ENCODE assay signal across 9 cellular contexts in genomic region chr3:123258811-123259420, GRCh38. TPM values are rescaled to one million over a fixed set of nuclear protein-coding genes. Genes with fewer than 3 reads are reported as not detected.
A peak's percentile ranks its signal among the peaks of the same experiment; 100 is the strongest.
DNase-seq lines count a peak whose midpoint lies in the region; ATAC-seq and TF ChIP-seq lines count a peak whose summit lies in the region.
"Had no signal": no experiment of that assay in that cellular context is flagged by ENCODE, and none has a peak within 500 bp of the region (broad histone marks: within the 10 kb centered on the region; RNA-seq: fewer than 3 reads in every experiment).

No MANE protein-coding gene starts in this region.

- H3K4me3 Mint-ChIP-seq in activated T-cell treated with anti-CD3 and anti-CD28 coated beads, Interleukin-2, amount 50 U/mL, for 72 hours = no peak overlapping the region
- H3K4me3 Mint-ChIP-seq in activated T-cell treated with anti-CD3 and anti-CD28 coated beads, Interleukin-2, amount 50 U/mL, for 4 hours = no peak overlapping the region
- H3K4me3 Mint-ChIP-seq: activated naive CD8-positive, alpha-beta T cell had no signal

- H3K27me3 Mint-ChIP-seq in activated T-cell treated with anti-CD3 and anti-CD28 coated beads, Interleukin-2, amount 50 U/mL, for 72 hours (ENCODE audit: low read depth) = no peaks in the 10 kb centered on the region
- no peaks in the 10 kb centered on the region for H3K27me3 Mint-ChIP-seq in activated T-cell treated with anti-CD3 and anti-CD28 coated beads, Interleukin-2, amount 50 U/mL, for 4 hours (ENCODE audit: low read depth)
- H3K27me3 Mint-ChIP-seq: activated naive CD8-positive, alpha-beta T cell had no signal

- DNase-seq in activated T-cell treated with anti-CD3 and anti-CD28 coated beads, Interleukin-2, amount 50 U/mL, for 72 hours = no peak
- DNase-seq in activated T-cell treated with anti-CD3 and anti-CD28 coated beads, Interleukin-2, amount 50 U/mL, for 4 hours = no peak
- DNase-seq in NCI-H1694 treated with DMSO at 0.1 percent for 48 hours (lab: John Stamatoyannopoulos, UW) (peak; percentile 86), left ventricle myocardium superior (no peak), stromal cell of bone marrow (ENCODE audit: low read depth) (peak; percentile 52), NK-92 (lab: John Stamatoyannopoulos, UW; ENCODE audit: unreplicated experiment) (no peak)
- DNase-seq in activated T-cell treated with anti-CD3 and anti-CD28 coated beads, Interleukin-2, amount 50 U/mL, for 48 hours = no peak

- intact Hi-C loops in left ventricle myocardium superior (cut with micrococcal nuclease) = no loop called here

- H3K9me3 Mint-ChIP-seq in activated T-cell treated with anti-CD3 and anti-CD28 coated beads, Interleukin-2, amount 50 U/mL, for 72 hours = no peaks in the 10 kb centered on the region
- no peaks in the 10 kb centered on the region for H3K9me3 Mint-ChIP-seq in activated T-cell treated with anti-CD3 and anti-CD28 coated beads, Interleukin-2, amount 50 U/mL, for 4 hours

- peak overlapping the region; percentile 47 for H3K27ac Mint-ChIP-seq in activated T-cell treated with anti-CD3 and anti-CD28 coated beads, Interleukin-2, amount 50 U/mL, for 72 hours
- H3K27ac Mint-ChIP-seq: activated naive CD8-positive, alpha-beta T cell had no signal

- ATAC-seq in activated T-cell treated with anti-CD3 and anti-CD28 coated beads, Interleukin-2, amount 50 U/mL, for 72 hours (replicated peaks in 1 of 2) = peak; percentile 43
- no peak for ATAC-seq in activated T-cell treated with anti-CD3 and anti-CD28 coated beads, Interleukin-2, amount 50 U/mL, for 4 hours
- ATAC-seq in left ventricle myocardium superior = peak; percentile 66

- peak; percentile 29; the same call in 1 of the 2 replicates for TF ChIP-seq CTCF in WI38 (IDR thresholded peaks at IDR 0.05; ENCODE audit: low read depth, low read length)

- no peaks in the 10 kb centered on the region for H3K4me1 Mint-ChIP-seq in activated T-cell treated with anti-CD3 and anti-CD28 coated beads, Interleukin-2, amount 50 U/mL, for 72 hours (ENCODE audit: low read depth)
- no peaks in the 10 kb centered on the region for H3K4me1 Mint-ChIP-seq in activated T-cell treated with anti-CD3 and anti-CD28 coated beads, Interleukin-2, amount 50 U/mL, for 4 hours (ENCODE audit: low read depth)

- H3K4me3 ChIP-seq in WI38 (ENCODE audit: low read depth, low read length) = no peak overlapping the region

- H3K36me3 Mint-ChIP-seq in activated T-cell treated with anti-CD3 and anti-CD28 coated beads, Interleukin-2, amount 50 U/mL, for 72 hours (ENCODE audit: insufficient read depth in 2 of 2) = peaks cover 0 to 2% of the 10 kb centered on the region in 2 donors
- H3K36me3 Mint-ChIP-seq in activated T-cell treated with anti-CD3 and anti-CD28 coated beads, Interleukin-2, amount 50 U/mL, for 4 hours (ENCODE audit: insufficient read depth) = peaks cover 16% of the 10 kb centered on the region

RNA-seq across cellular contexts. Expression of gene SEC22A, which starts 57.2 kb away (rescaled TPM):
- total RNA-seq in activated T-cell treated with anti-CD3 and anti-CD28 coated beads, Interleukin-2, amount 50 U/mL, for 72 hours = 10 to 100 TPM; 17.4 to 22.9 TPM
- total RNA-seq in activated T-cell treated with anti-CD3 and anti-CD28 coated beads, Interleukin-2, amount 50 U/mL, for 4 hours = 10 to 100 TPM in 2 of 3 donors, 1 to 10 TPM in 1; 9.9 to 15.3 (median 14.4) TPM
- total RNA-seq in left ventricle myocardium superior = 10.4 TPM

Comparison
In these comparisons a context has a peak if more than half of its experiments do, and no peak if none do; other contexts are left out.
1. ATAC-seq: peak in activated T-cell treated with anti-CD3 and anti-CD28 coated beads, Interleukin-2, amount 50 U/mL, for 72 hours (2 of 2) and left ventricle myocardium superior (single experiment); none in activated T-cell treated with anti-CD3 and anti-CD28 coated beads, Interleukin-2, amount 50 U/mL, for 4 hours (0 of 2).
2. DNase-seq: peak in NCI-H1694 treated with DMSO at 0.1 percent for 48 hours (single experiment) and stromal cell of bone marrow (single experiment); none in activated T-cell treated with anti-CD3 and anti-CD28 coated beads, Interleukin-2, amount 50 U/mL, for 72 hours (0 of 2), activated T-cell treated with anti-CD3 and anti-CD28 coated beads, Interleukin-2, amount 50 U/mL, for 4 hours (single experiment), left ventricle myocardium superior (single experiment), NK-92 (single experiment) and activated T-cell treated with anti-CD3 and anti-CD28 coated beads, Interleukin-2, amount 50 U/mL, for 48 hours (0 of 2).